9 cellular contexts compared by ENCODE assay signal in genomic region chr6:154370545-154370944, GRCh38. TPM values are rescaled to one million over a fixed set of nuclear protein-coding genes. Genes with fewer than 3 reads are reported as not detected.
DNase-seq lines count a peak whose midpoint lies in the region; ATAC-seq and TF ChIP-seq lines count a peak whose summit lies in the region.
"Had no signal": no experiment of that assay in that cellular context is flagged by ENCODE, and none has a peak within 500 bp of the region (broad histone marks: within the 10 kb centered on the region; RNA-seq: fewer than 3 reads in every experiment).

No MANE protein-coding gene starts in this region.

- H3K4me1 ChIP-seq in PC-3 (ENCODE audit: insufficient read depth, low read length): no peaks in the 10 kb centered on the region

- H3F3A ChIP-seq in PC-3 (ENCODE audit: low read length, unreplicated experiment): no peaks in the 10 kb centered on the region

- no peaks in the 10 kb centered on the region for H3K9me3 ChIP-seq in PC-3 (ENCODE audit: low read length)

- H3K4me2 ChIP-seq in PC-3 (ENCODE audit: low read length): 0 out of 2 replicates have a peak overlapping the region, but pooled peaks have one; percentile 20
- H3K4me2 ChIP-seq: KMS-11 had no signal

- CTCF ChIA-PET in AG04449 (lab: Yijun Ruan, JAX) (interaction anchor here (0.7 to 4.6 kb wide), 15 partner anchors 8 to 899 kb away, joined by 3 to 36 read pairs (median 4); partner anchors contain the start of gene IPCEF1), PC-3 (lab: Charles Lee) (interaction anchor here (0.5 to 1.4 kb wide), 3 partner anchors 93 to 364 kb away, joined by 3 to 10 read pairs (median 6); no protein-coding TSS in a partner anchor)

- no peak overlapping the region for H3K9ac ChIP-seq in PC-3 (ENCODE audit: low read length)
- H3K9ac ChIP-seq: KMS-11 had no signal

- BruUV-seq in PC-3 (replicated peaks; lab: Mats Ljungman, UMichigan): no TSS peak

- POLR2A ChIA-PET in AG04449 (lab: Yijun Ruan, JAX): interaction anchor here (0.6 kb wide), 1 partner anchor 140 kb away, joined by 3 read pairs; the partner anchor contains the start of gene CNKSR3
- POLR2A ChIA-PET in PC-3 (lab: Charles Lee; ENCODE audit: unreplicated experiment): no interaction called here

- no peaks in the 10 kb centered on the region for H3K79me2 ChIP-seq in PC-3 (ENCODE audit: low read length)

- H3K9me2 ChIP-seq in PC-3 (replicated peaks; ENCODE audit: low read length): no peaks in the 10 kb centered on the region

- H3K4me3 ChIP-seq in AG04449 (ENCODE audit: low read depth, low read length): no peak overlapping the region
- H3K4me3 ChIP-seq in GM06990 (replicated peaks; ENCODE audit: low read depth, low read length): no peak overlapping the region
- no peak overlapping the region for H3K4me3 ChIP-seq in PC-3 (ENCODE audit: low read length)

- H2AFZ ChIP-seq in PC-3 (ENCODE audit: low read length): no peak overlapping the region

- ATAC-seq in HG02884 (IDR thresholded peaks at IDR 0.05; ENCODE audit: unreplicated experiment) (peak; percentile 69), PC-3 (peak; percentile 76), HG03280 (IDR thresholded peaks at IDR 0.05; ENCODE audit: unreplicated experiment) (no peak), HG02763 (IDR thresholded peaks at IDR 0.05; ENCODE audit: unreplicated experiment) (no peak)

- TF ChIP-seq CTCF in AG04449 (IDR thresholded peaks at IDR 0.05; ENCODE audit: insufficient read depth, low read length, missing control alignments) (peak; percentile 51), GM06990 (IDR thresholded peaks at IDR 0.05; ENCODE audit: insufficient read depth, low read length, poor library complexity, severe bottlenecking) (peak; percentile 54), PC-3 (conservative IDR thresholded peaks at IDR 0.05; ENCODE audit: low read depth, low read length) (peak; percentile 61)

- H3K27me3 ChIP-seq in GM06990 (replicated peaks; ENCODE audit: control insufficient read depth, insufficient read depth, low read length): no peaks in the 10 kb centered on the region
- H3K27me3 ChIP-seq in PC-3 (ENCODE audit: low read length): no peaks in the 10 kb centered on the region

- no peaks in the 10 kb centered on the region for H4K20me1 ChIP-seq in PC-3 (ENCODE audit: low read length)

- intact Hi-C loops in PC-3 (cut with micrococcal nuclease): loop anchor here (1.0 to 5.0 kb wide), 5 partner anchors 40 to 216 kb away; no protein-coding TSS in a partner anchor

- DNase-seq in AG04449 (ENCODE audit: low read depth, low spot score) (no peak), GM06990 (ENCODE audit: extremely low read depth, insufficient read length) (no peak), PC-3 (peak; percentile 47), fibroblast of peridontal ligament (ENCODE audit: extremely low read depth) (peak; percentile 75), renal cortical epithelial cell (ENCODE audit: low read depth) (peak; percentile 46)

- H3K27ac ChIP-seq in PC-3 (ENCODE audit: low read length): no peak overlapping the region
- H3K27ac ChIP-seq: KMS-11 had no signal

- H3K36me3 ChIP-seq in GM06990 (ENCODE audit: control insufficient read depth, insufficient read depth, low read length): no peaks in the 10 kb centered on the region
- no peaks in the 10 kb centered on the region for H3K36me3 ChIP-seq in PC-3 (ENCODE audit: low read depth, low read length)

RNA-seq across cellular contexts. Expression of gene IPCEF1, which starts 13.9 kb away (rescaled TPM):
- total RNA-seq in PC-3 (2014; rRNA removed): 0.12 and 0.29 TPM in 2 replicates
- 0.40 and 1.7 TPM in 2 replicates for total RNA-seq in renal cortical epithelial cell

Comparison
In these comparisons a context has a peak if more than half of its experiments do, and no peak if none do; other contexts are left out.
1. DNase-seq: peak in PC-3 (single experiment), fibroblast of peridontal ligament (single experiment) and renal cortical epithelial cell (single experiment); none in AG04449 (single experiment) and GM06990 (single experiment).
2. ATAC-seq: peak in HG02884 (single experiment) and PC-3 (single experiment); none in HG03280 (single experiment) and HG02763 (single experiment).
3. Peak in every context shown above with its lines, with median percentiles within 50 percentile points of each other: CTCF ChIP-seq.